Comparison of ENCODE assay signal across 1 cellular context in genomic region chr1:91727763-91728162, GRCh38.
TF ChIP-seq lines count a peak whose summit lies in the region.

No MANE protein-coding gene starts in this region.

TF ChIP-seq in K562, 482 proteins besides CTCF, POLR2A, EP300 and RAD21 (continued from another document and continues in another):
- TF ChIP-seq ETV5 (CRISPR knock-in tag; IDR thresholded peaks at IDR 0.05; ENCODE audit: low read depth): no peak
- TF ChIP-seq NCOA4 (IDR thresholded peaks at IDR 0.05; ENCODE audit: partially characterized antibody): no peak
- TF ChIP-seq DEAF1 (CRISPR knock-in tag; IDR thresholded peaks at IDR 0.05): no peak
- TF ChIP-seq, protein P1, sequence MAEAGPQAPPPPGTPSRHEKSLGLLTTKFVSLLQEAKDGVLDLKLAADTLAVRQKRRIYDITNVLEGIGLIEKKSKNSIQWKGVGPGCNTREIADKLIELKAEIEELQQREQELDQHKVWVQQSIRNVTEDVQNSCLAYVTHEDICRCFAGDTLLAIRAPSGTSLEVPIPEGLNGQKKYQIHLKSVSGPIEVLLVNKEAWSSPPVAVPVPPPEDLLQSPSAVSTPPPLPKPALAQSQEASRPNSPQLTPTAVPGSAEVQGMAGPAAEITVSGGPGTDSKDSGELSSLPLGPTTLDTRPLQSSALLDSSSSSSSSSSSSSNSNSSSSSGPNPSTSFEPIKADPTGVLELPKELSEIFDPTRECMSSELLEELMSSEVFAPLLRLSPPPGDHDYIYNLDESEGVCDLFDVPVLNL (CRISPR knock-in tag; IDR thresholded peaks at IDR 0.05; ENCODE audit: low read depth): no peak
- no peak for TF ChIP-seq ZFX (CRISPR knock-in tag; IDR thresholded peaks at IDR 0.05)
- no peak for TF ChIP-seq ZBTB12 (CRISPR knock-in tag; IDR thresholded peaks at IDR 0.05)
- no peak for TF ChIP-seq HOXB6 (CRISPR knock-in tag; IDR thresholded peaks at IDR 0.05; ENCODE audit: borderline replicate concordance)
- TF ChIP-seq ZNF239 (CRISPR knock-in tag; IDR thresholded peaks at IDR 0.05): no peak
- no peak for TF ChIP-seq U2AF2 (optimal IDR thresholded peaks at IDR 0.05; ENCODE audit: low read depth, low read length)
- no peak for TF ChIP-seq FOXK1 (CRISPR knock-in tag; IDR thresholded peaks at IDR 0.05; ENCODE audit: borderline replicate concordance)
- no peak for TF ChIP-seq JUND (IDR thresholded peaks at IDR 0.05; ENCODE audit: borderline replicate concordance, low read depth, low read length)
- no peak; the same call in 1 of the 3 replicates for TF ChIP-seq JUND (tag; IDR thresholded peaks at IDR 0.05; ENCODE audit: borderline replicate concordance, low read depth, low read length)
- TF ChIP-seq, protein P2, sequence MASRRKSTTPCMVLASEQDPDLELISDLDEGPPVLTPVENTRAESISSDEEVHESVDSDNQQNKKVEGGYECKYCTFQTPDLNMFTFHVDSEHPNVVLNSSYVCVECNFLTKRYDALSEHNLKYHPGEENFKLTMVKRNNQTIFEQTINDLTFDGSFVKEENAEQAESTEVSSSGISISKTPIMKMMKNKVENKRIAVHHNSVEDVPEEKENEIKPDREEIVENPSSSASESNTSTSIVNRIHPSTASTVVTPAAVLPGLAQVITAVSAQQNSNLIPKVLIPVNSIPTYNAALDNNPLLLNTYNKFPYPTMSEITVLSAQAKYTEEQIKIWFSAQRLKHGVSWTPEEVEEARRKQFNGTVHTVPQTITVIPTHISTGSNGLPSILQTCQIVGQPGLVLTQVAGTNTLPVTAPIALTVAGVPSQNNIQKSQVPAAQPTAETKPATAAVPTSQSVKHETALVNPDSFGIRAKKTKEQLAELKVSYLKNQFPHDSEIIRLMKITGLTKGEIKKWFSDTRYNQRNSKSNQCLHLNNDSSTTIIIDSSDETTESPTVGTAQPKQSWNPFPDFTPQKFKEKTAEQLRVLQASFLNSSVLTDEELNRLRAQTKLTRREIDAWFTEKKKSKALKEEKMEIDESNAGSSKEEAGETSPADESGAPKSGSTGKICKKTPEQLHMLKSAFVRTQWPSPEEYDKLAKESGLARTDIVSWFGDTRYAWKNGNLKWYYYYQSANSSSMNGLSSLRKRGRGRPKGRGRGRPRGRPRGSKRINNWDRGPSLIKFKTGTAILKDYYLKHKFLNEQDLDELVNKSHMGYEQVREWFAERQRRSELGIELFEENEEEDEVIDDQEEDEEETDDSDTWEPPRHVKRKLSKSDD (conservative IDR thresholded peaks at IDR 0.05; ENCODE audit: low read length): no peak
- TF ChIP-seq ZNF311 (CRISPR knock-in tag; IDR thresholded peaks at IDR 0.05): no peak
- TF ChIP-seq E2F6 (IDR thresholded peaks at IDR 0.05; ENCODE audit: borderline replicate concordance in 1 of 2, extremely low read depth in 1 of 2, insufficient read depth in 1 of 2, insufficient read length in 1 of 2, low read depth in 1 of 2, low read length in 1 of 2, poor library complexity in 1 of 2, severe bottlenecking in 1 of 2): no peak
- TF ChIP-seq ZNF408 (CRISPR knock-in tag; IDR thresholded peaks at IDR 0.05; ENCODE audit: low read depth): no peak
- no peak for TF ChIP-seq CC2D1A (IDR thresholded peaks at IDR 0.05)
- TF ChIP-seq BRD4 (IDR thresholded peaks at IDR 0.05): no peak
- TF ChIP-seq ZNF778 (CRISPR knock-in tag; IDR thresholded peaks at IDR 0.05): no peak
- no peak for TF ChIP-seq KDM2B (CRISPR knock-in tag; IDR thresholded peaks at IDR 0.05)
- no peak for TF ChIP-seq HMGN3 (IDR thresholded peaks at IDR 0.05; ENCODE audit: borderline replicate concordance, extremely low read depth, insufficient read length, low read depth, low read length)
- TF ChIP-seq NBN (IDR thresholded peaks at IDR 0.05; ENCODE audit: low read depth): no peak
- no peak for TF ChIP-seq ETV6 (IDR thresholded peaks at IDR 0.05; ENCODE audit: borderline replicate concordance in 1 of 2, low read depth in 2 of 2, low read length in 1 of 2)
- no peak for TF ChIP-seq ETV6 (CRISPR knock-in tag; IDR thresholded peaks at IDR 0.05; ENCODE audit: borderline replicate concordance)
- TF ChIP-seq, protein P3, sequence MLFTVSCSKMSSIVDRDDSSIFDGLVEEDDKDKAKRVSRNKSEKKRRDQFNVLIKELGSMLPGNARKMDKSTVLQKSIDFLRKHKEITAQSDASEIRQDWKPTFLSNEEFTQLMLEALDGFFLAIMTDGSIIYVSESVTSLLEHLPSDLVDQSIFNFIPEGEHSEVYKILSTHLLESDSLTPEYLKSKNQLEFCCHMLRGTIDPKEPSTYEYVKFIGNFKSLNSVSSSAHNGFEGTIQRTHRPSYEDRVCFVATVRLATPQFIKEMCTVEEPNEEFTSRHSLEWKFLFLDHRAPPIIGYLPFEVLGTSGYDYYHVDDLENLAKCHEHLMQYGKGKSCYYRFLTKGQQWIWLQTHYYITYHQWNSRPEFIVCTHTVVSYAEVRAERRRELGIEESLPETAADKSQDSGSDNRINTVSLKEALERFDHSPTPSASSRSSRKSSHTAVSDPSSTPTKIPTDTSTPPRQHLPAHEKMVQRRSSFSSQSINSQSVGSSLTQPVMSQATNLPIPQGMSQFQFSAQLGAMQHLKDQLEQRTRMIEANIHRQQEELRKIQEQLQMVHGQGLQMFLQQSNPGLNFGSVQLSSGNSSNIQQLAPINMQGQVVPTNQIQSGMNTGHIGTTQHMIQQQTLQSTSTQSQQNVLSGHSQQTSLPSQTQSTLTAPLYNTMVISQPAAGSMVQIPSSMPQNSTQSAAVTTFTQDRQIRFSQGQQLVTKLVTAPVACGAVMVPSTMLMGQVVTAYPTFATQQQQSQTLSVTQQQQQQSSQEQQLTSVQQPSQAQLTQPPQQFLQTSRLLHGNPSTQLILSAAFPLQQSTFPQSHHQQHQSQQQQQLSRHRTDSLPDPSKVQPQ (CRISPR knock-in tag; IDR thresholded peaks at IDR 0.05; ENCODE audit: borderline replicate concordance): no peak
- TF ChIP-seq ZNF232 (CRISPR knock-in tag; IDR thresholded peaks at IDR 0.05): no peak
- no peak for TF ChIP-seq ZNF274 (IDR thresholded peaks at IDR 0.05; ENCODE audit: borderline replicate concordance, low read depth, low read length)
- TF ChIP-seq CBFA2T2 (conservative IDR thresholded peaks at IDR 0.05): peak; percentile 52
- TF ChIP-seq MBD1 (CRISPR knock-in tag; IDR thresholded peaks at IDR 0.05): no peak
- no peak for TF ChIP-seq NKRF (IDR thresholded peaks at IDR 0.05; ENCODE audit: borderline replicate concordance)
- peak; percentile 76 for TF ChIP-seq L3MBTL2 (IDR thresholded peaks at IDR 0.05)
- TF ChIP-seq ZNF224 (CRISPR knock-in tag; IDR thresholded peaks at IDR 0.05): no peak
- TF ChIP-seq NCOR1 (IDR thresholded peaks at IDR 0.05): peak; percentile 47
- no peak for TF ChIP-seq MYC (IDR thresholded peaks at IDR 0.05; ENCODE audit: low read depth, low read length)
- no peak for TF ChIP-seq MYC (CRISPR knock-in tag; IDR thresholded peaks at IDR 0.05; ENCODE audit: borderline replicate concordance, low read depth)
- no peak for TF ChIP-seq NFIX (CRISPR knock-in tag; IDR thresholded peaks at IDR 0.05; ENCODE audit: low read depth)
- TF ChIP-seq HEY1 (CRISPR knock-in tag; IDR thresholded peaks at IDR 0.05; ENCODE audit: borderline replicate concordance): no peak
- no peak for TF ChIP-seq ZKSCAN1 (IDR thresholded peaks at IDR 0.05; ENCODE audit: low read depth, low read length)
- no peak for TF ChIP-seq SRSF7 (optimal IDR thresholded peaks at IDR 0.05; ENCODE audit: low read depth, low read length)
- TF ChIP-seq YY1 (IDR thresholded peaks at IDR 0.05; ENCODE audit: borderline replicate concordance in 1 of 3, control insufficient read depth in 1 of 3, extremely low read depth in 1 of 3, insufficient read depth in 3 of 3, insufficient read length in 1 of 3, insufficient replicate concordance in 2 of 3, low read depth in 1 of 3, low read length in 2 of 3): no peak
- TF ChIP-seq, protein P4, sequence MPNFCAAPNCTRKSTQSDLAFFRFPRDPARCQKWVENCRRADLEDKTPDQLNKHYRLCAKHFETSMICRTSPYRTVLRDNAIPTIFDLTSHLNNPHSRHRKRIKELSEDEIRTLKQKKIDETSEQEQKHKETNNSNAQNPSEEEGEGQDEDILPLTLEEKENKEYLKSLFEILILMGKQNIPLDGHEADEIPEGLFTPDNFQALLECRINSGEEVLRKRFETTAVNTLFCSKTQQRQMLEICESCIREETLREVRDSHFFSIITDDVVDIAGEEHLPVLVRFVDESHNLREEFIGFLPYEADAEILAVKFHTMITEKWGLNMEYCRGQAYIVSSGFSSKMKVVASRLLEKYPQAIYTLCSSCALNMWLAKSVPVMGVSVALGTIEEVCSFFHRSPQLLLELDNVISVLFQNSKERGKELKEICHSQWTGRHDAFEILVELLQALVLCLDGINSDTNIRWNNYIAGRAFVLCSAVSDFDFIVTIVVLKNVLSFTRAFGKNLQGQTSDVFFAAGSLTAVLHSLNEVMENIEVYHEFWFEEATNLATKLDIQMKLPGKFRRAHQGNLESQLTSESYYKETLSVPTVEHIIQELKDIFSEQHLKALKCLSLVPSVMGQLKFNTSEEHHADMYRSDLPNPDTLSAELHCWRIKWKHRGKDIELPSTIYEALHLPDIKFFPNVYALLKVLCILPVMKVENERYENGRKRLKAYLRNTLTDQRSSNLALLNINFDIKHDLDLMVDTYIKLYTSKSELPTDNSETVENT (CRISPR knock-in tag; IDR thresholded peaks at IDR 0.05): no peak
- TF ChIP-seq ZNF24 (IDR thresholded peaks at IDR 0.05): no peak
- no peak for TF ChIP-seq CHD1 (IDR thresholded peaks at IDR 0.05; ENCODE audit: low read length)
- TF ChIP-seq NR1H2 (CRISPR knock-in tag; IDR thresholded peaks at IDR 0.05): no peak
- TF ChIP-seq TBL1XR1 (IDR thresholded peaks at IDR 0.05; ENCODE audit: low read length in 2 of 2): no peak
- TF ChIP-seq SRSF9 (IDR thresholded peaks at IDR 0.05; ENCODE audit: borderline replicate concordance, low read depth, low read length): no peak
- TF ChIP-seq SP1 (CRISPR knock-in tag; IDR thresholded peaks at IDR 0.05): no peak
- TF ChIP-seq EHMT2 (IDR thresholded peaks at IDR 0.05): peak; percentile 28; the same call in 1 of the 2 replicates
- TF ChIP-seq ZNF75A (CRISPR knock-in tag; IDR thresholded peaks at IDR 0.05): no peak
- TF ChIP-seq ZNF253 (CRISPR knock-in tag; conservative IDR thresholded peaks at IDR 0.05): no peak
- peak; percentile 64 for TF ChIP-seq DPF2 (IDR thresholded peaks at IDR 0.05)
- TF ChIP-seq SMAD2 (IDR thresholded peaks at IDR 0.05; ENCODE audit: low read depth, low read length): no peak
